ENCODE assay signal across 10 cellular contexts in the genomic region with DNA sequence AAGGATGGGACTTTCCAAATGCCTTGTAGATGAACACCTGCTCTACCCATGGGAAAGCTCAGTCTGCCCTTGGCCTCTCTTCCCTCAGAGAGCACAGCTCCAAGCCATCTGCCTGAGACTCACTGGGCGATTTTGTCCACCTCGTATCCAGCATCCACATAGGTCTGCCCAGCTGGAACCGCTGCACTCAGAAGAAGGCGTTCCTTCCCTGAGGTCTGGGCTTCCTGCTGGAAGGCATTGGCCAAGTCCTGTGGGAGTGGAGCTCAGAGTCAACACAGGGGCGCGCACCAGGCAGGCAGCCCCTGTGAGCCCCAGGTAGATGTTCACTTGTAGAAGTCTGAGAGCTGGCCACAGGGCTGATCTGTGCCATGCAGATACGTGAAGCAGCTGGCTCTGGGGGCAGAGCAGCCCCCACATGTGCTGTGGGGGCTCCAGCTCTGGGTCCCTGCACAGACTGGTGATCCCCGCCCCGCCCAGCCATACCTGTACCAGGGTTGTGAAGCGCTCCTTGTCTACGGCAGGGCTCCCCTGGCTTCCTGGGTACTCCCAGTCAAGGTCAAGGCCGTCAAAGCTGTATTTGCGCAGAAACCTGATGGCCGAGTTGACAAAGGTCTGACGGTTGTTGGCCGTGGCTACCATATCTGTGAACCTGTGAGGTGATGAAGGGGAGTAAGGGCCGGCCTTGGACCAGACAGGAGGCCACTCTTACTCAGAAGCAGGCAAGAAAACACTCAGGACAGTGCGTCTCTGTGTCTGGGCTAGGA. TPM values are rescaled to one million over a fixed set of nuclear protein-coding genes. Genes with fewer than 3 reads are reported as not detected.
"Had no signal": no experiment of that assay in that cellular context is flagged by ENCODE, and none has a peak within 500 bp of the region (broad histone marks: within the 10 kb centered on the region; RNA-seq: fewer than 3 reads in every experiment).

No MANE protein-coding gene starts in this region.

- DNase-seq: H7, HFFc6, IMR-90 had no signal

- H2AFZ ChIP-seq: GM23338 had no signal

- H3K4me3 ChIP-seq: GM23338, HAP-1, K562 had no signal

- H3K4me1 ChIP-seq: HAP-1 had no signal

- H3K4me2 ChIP-seq: GM23338 had no signal

- ATAC-seq: GM23338, HCT116, K562 had no signal

- H3K36me3 ChIP-seq: HAP-1 had no signal

- H3K27ac ChIP-seq: HL-60 had no signal

- FAIRE-seq: K562 had no signal

- H3K9me3 ChIP-seq: HAP-1 had no signal

RNA-seq across cellular contexts. Expression of a gene that starts 6.3 kb away (rescaled TPM):
- total RNA-seq: H4, H7, HFFc6, HT1080, IMR-90, K562 had no signal
- polyA plus RNA-seq: IMR-90, K562 had no signal

RNA-seq across cellular contexts. Expression of a gene that starts 36.7 kb away (rescaled TPM):
- total RNA-seq: H4, HFFc6, IMR-90, K562 had no signal
- polyA plus RNA-seq: GM23338, K562 had no signal

RNA-seq across cellular contexts. Expression of a gene that starts 47.6 kb away (rescaled TPM):
- total RNA-seq: GM23338, H4, H7, HFFc6, HT1080, IMR-90, K562 had no signal
- polyA plus RNA-seq: GM23338, IMR-90 had no signal
